20 cellular contexts compared by ENCODE assay signal in genomic region chr11:96191752-96192151, GRCh38.
"Had no signal": no experiment of that assay in that cellular context is flagged by ENCODE, and none has a peak within 500 bp of the region (broad histone marks: within the 10 kb centered on the region; RNA-seq: fewer than 3 reads in every experiment).

No MANE protein-coding gene starts in this region.

- H3K27ac Mint-ChIP-seq: activated B cell treated with CpG ODN at 0.5 μM for 24 hours, progenitor cell of endocrine pancreas had no signal

- H3K4me3 Mint-ChIP-seq: activated B cell treated with CpG ODN at 0.5 μM for 24 hours; activated T-cell treated with anti-CD3 and anti-CD28 coated beads, Interleukin-2, amount 50 U/mL, for 4 hours; central memory CD8-positive, alpha-beta T cell; natural killer cell treated with Interleukin-12 subunit alpha and Interleukin-12 subunit beta and Interleukin-15 and Interleukin-18, amount 100 ng/mL, for 72 hours had no signal

- H3K9me3 Mint-ChIP-seq: activated B cell treated with CpG ODN at 0.5 μM for 24 hours; activated T-cell treated with anti-CD3 and anti-CD28 coated beads, Interleukin-2, amount 50 U/mL, for 4 hours; central memory CD8-positive, alpha-beta T cell; natural killer cell treated with Interleukin-12 subunit alpha and Interleukin-12 subunit beta and Interleukin-15 and Interleukin-18, amount 100 ng/mL, for 72 hours had no signal

- H3K27ac ChIP-seq: adrenal gland, coronary artery, skin epidermis, tibial artery, uterus had no signal

- DNase-seq: activated B cell treated with CpG ODN at 0.5 μM for 24 hours; activated gamma-delta T cell; activated T-cell treated with anti-CD3 and anti-CD28 coated beads, Interleukin-2, amount 50 U/mL, for 4 hours; adrenal gland; hippocampal formation; mucosa of descending colon; occipital lobe; stimulated activated CD4-positive, alpha-beta T cell treated with anti-CD3 and anti-CD28 coated beads, Interleukin-15, amount 100 ng/mL, for 24 hours; stimulated activated CD4-positive, alpha-beta T cell treated with anti-CD3 and anti-CD28 coated beads, Interleukin-4, amount 100 ng/mL, for 1 hour; stimulated activated naive CD4-positive, alpha-beta T cell; tibial artery; uterus had no signal

- H3K36me3 ChIP-seq: adrenal gland, tibial artery, uterus had no signal

- H3K27me3 ChIP-seq: adrenal gland, tibial artery, uterus had no signal

- H3K9me3 ChIP-seq: adrenal gland, mucosa of descending colon, tibial artery, uterus had no signal

- ATAC-seq: activated T-cell treated with anti-CD3 and anti-CD28 coated beads, Interleukin-2, amount 50 U/mL, for 4 hours; esophagus mucosa; left lobe of liver; mucosa of descending colon; natural killer cell treated with Interleukin-12 subunit alpha and Interleukin-12 subunit beta and Interleukin-15 and Interleukin-18, amount 100 ng/mL, for 72 hours; right cardiac atrium had no signal

- H3K4me3 ChIP-seq: adrenal gland, coronary artery, mucosa of descending colon, skin epidermis, tibial artery, uterus had no signal

- H3K27me3 Mint-ChIP-seq: activated B cell treated with CpG ODN at 0.5 μM for 24 hours; central memory CD8-positive, alpha-beta T cell; natural killer cell treated with Interleukin-12 subunit alpha and Interleukin-12 subunit beta and Interleukin-15 and Interleukin-18, amount 100 ng/mL, for 72 hours; progenitor cell of endocrine pancreas had no signal
